19 cellular contexts compared by ENCODE assay signal in the genomic region with DNA sequence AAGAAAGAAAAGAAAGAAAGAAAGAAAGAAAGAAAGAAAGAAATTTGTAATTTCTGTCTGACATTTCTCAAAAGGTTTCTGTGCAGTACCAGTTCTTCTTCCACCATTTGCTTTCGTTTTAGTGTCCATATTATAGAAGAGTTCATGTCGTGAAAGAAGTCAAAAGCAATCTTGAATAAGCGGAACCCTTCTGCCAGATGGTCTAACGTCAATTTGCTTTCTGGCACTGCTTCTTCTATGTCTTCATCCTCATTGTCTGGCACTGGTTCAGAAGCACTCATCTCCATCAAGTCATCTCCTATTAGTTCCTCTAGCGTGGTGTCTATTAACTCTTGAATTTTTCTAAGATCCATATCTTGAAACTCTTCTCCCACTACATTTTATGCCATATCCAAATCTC.
"Had no signal": no experiment of that assay in that cellular context is flagged by ENCODE, and none has a peak within 500 bp of the region (broad histone marks: within the 10 kb centered on the region; RNA-seq: fewer than 3 reads in every experiment).

No MANE protein-coding gene starts in this region.

- H3K27me3 ChIP-seq: foreskin keratinocyte, pancreas, stomach had no signal

- H3K4me3 ChIP-seq: lung, pancreas, stomach, thoracic aorta had no signal

- H3K36me3 ChIP-seq: pancreas, stomach, thoracic aorta had no signal

- H3K27ac ChIP-seq: foreskin keratinocyte, pancreas, stomach, thoracic aorta had no signal

- H3K9me3 ChIP-seq: pancreas, thoracic aorta had no signal

- H3K4me1 ChIP-seq: pancreas, stomach had no signal

- DNase-seq: effector memory CD4-positive, alpha-beta T cell; foreskin keratinocyte; immature natural killer cell; kidney; left cardiac atrium; left ventricle myocardium superior; mesendoderm; naive B cell; occipital lobe; pancreas; right cardiac atrium; small intestine; stimulated activated CD4-positive, alpha-beta T cell treated with anti-CD3 and anti-CD28 coated beads, Interleukin-12 subunit alpha, Interleukin-12 subunit beta, amount 100 ng/mL, for 4 hours; stimulated activated naive CD4-positive, alpha-beta T cell; stomach; substantia nigra; trophoblast cell had no signal
